In genomic region chr12:42997032-42997431, GRCh38 we compare ENCODE assay signal across 17 cellular contexts.
DNase-seq lines count a peak whose midpoint lies in the region; ATAC-seq, FAIRE-seq and TF ChIP-seq lines count a peak whose summit lies in the region.
"Had no signal": no experiment of that assay in that cellular context is flagged by ENCODE, and none has a peak within 500 bp of the region (broad histone marks: within the 10 kb centered on the region; RNA-seq: fewer than 3 reads in every experiment).

No MANE protein-coding gene starts in this region.

- no peak for TF ChIP-seq CTCF in LNCaP clone FGC (IDR thresholded peaks at IDR 0.05; ENCODE audit: control insufficient read depth, extremely low read depth, insufficient read depth)
- no peak for TF ChIP-seq CTCF in kidney (IDR thresholded peaks at IDR 0.05; ENCODE audit: borderline replicate concordance, extremely low read depth, insufficient read depth)
- no peak for TF ChIP-seq CTCF in foreskin fibroblast (IDR thresholded peaks at IDR 0.05; ENCODE audit: low read depth, low read length)

- intact Hi-C loops in kidney (cut with DNase I): no loop called here

- no peaks in the 10 kb centered on the region for H3K36me3 ChIP-seq in kidney (ENCODE audit: control insufficient read depth in 1 of 2, insufficient read depth in 2 of 2, low read length in 2 of 2)
- H3K36me3 ChIP-seq: BLaER1 had no signal

- no peak overlapping the region for H3K9ac ChIP-seq in kidney (ENCODE audit: low read length in 2 of 2)
- H3K9ac ChIP-seq: BLaER1 had no signal

- FAIRE-seq in endometrium (lab: Jason Lieb, UNC): peak; percentile 96
- FAIRE-seq in kidney (lab: Jason Lieb, UNC): peak; percentile 3
- FAIRE-seq: A549, GM12892, GM18507 had no signal

- H3K27ac ChIP-seq in kidney (ENCODE audit: low read depth in 2 of 2, low read length in 2 of 2): no peak overlapping the region
- H3K27ac ChIP-seq: A549, BLaER1 had no signal

- no peaks in the 10 kb centered on the region for H3K4me1 ChIP-seq in kidney (ENCODE audit: control insufficient read depth in 1 of 2, insufficient read depth in 1 of 2, low read depth in 1 of 2, low read length in 2 of 2)
- H3K4me1 ChIP-seq: A549, BLaER1 had no signal

- DNase-seq in LNCaP clone FGC (ENCODE audit: low read depth) (peak; percentile 6), NCI-H748 treated with DMSO at 0.1 percent for 48 hours (lab: John Stamatoyannopoulos, UW) (peak; percentile 73), kidney (no peak), GOT3 (lab: John Stamatoyannopoulos, UW) (no peak), foreskin fibroblast (no peak)
- DNase-seq: CD4-positive, alpha-beta memory T cell; DMS153; DMS79; GDM1; H7 had no signal

- no peaks in the 10 kb centered on the region for H3K9me3 ChIP-seq in kidney (ENCODE audit: control insufficient read depth in 1 of 2, low read length in 2 of 2)
- H3K9me3 ChIP-seq: BLaER1 had no signal

- H3K4me3 ChIP-seq in LNCaP clone FGC (ENCODE audit: low read depth, low read length): no peak overlapping the region
- no peak overlapping the region for H3K4me3 ChIP-seq in kidney (ENCODE audit: low read length in 2 of 2)
- no peak overlapping the region for H3K4me3 ChIP-seq in foreskin fibroblast (ENCODE audit: low read depth in 1 of 2, low read length in 2 of 2)
- H3K4me3 ChIP-seq: A549, BLaER1, GM23338 had no signal

- ATAC-seq in HG03442 (IDR thresholded peaks at IDR 0.05; ENCODE audit: unreplicated experiment): no peak
- ATAC-seq: A549, GM23338 had no signal

Comparison
In these comparisons a context has a peak if more than half of its experiments do, and no peak if none do; other contexts are left out.
1. DNase-seq: peak in LNCaP clone FGC (single experiment) and NCI-H748 treated with DMSO at 0.1 percent for 48 hours (single experiment); none in kidney (single experiment), GOT3 (single experiment) and foreskin fibroblast (0 of 2).